In genomic region chr5:160105686-160106085, GRCh38 we compare ENCODE assay signal across 9 cellular contexts. TPM values are rescaled to one million over a fixed set of nuclear protein-coding genes. Genes with fewer than 3 reads are reported as not detected.
A peak's percentile ranks its signal among the peaks of the same experiment; 100 is the strongest.
DNase-seq lines count a peak whose midpoint lies in the region; ATAC-seq and TF ChIP-seq lines count a peak whose summit lies in the region.
"Had no signal": no experiment of that assay in that cellular context is flagged by ENCODE, and none has a peak within 500 bp of the region (broad histone marks: within the 10 kb centered on the region; RNA-seq: fewer than 3 reads in every experiment).

No MANE protein-coding gene starts in this region.

- no peaks in the 10 kb centered on the region for H3K9me3 Mint-ChIP-seq in dendritic cell treated with granulocyte-macrophage colony-stimulating factor and Interleukin-4, amounts not matched to agents 40 ng/mL and 50 ng/mL, for 4 days
- no peaks in the 10 kb centered on the region for H3K9me3 Mint-ChIP-seq in activated T-helper 1 cell treated with anti-CD3 and anti-CD28 coated beads, Interleukin-12 subunit alpha, Interleukin-12 subunit beta, Interleukin-2, Interleukin-4 antibody, amounts not matched to agents 30 ng/mL and 10 ng/mL and 1 ng/mL, durations not matched to agents 14 hours and 24 hours and 36 hours

- peaks cover 35% of the 10 kb centered on the region for H3K4me1 Mint-ChIP-seq in dendritic cell treated with granulocyte-macrophage colony-stimulating factor and Interleukin-4, amounts not matched to agents 40 ng/mL and 50 ng/mL, for 4 days (ENCODE audit: low read depth)
- peaks cover 6% of the 10 kb centered on the region for H3K4me1 Mint-ChIP-seq in activated T-helper 1 cell treated with anti-CD3 and anti-CD28 coated beads, Interleukin-12 subunit alpha, Interleukin-12 subunit beta, Interleukin-2, Interleukin-4 antibody, amounts not matched to agents 30 ng/mL and 10 ng/mL and 1 ng/mL, durations not matched to agents 14 hours and 24 hours and 36 hours (ENCODE audit: low read depth)

- peaks cover 37% of the 10 kb centered on the region for H3K36me3 Mint-ChIP-seq in dendritic cell treated with granulocyte-macrophage colony-stimulating factor and Interleukin-4, amounts not matched to agents 40 ng/mL and 50 ng/mL, for 4 days (ENCODE audit: low read depth)
- peaks cover 20% of the 10 kb centered on the region for H3K36me3 Mint-ChIP-seq in activated T-helper 1 cell treated with anti-CD3 and anti-CD28 coated beads, Interleukin-12 subunit alpha, Interleukin-12 subunit beta, Interleukin-2, Interleukin-4 antibody, amounts not matched to agents 30 ng/mL and 10 ng/mL and 1 ng/mL, durations not matched to agents 14 hours and 24 hours and 36 hours (ENCODE audit: low read depth)

- H3K27ac Mint-ChIP-seq in dendritic cell treated with granulocyte-macrophage colony-stimulating factor and Interleukin-4, amounts not matched to agents 40 ng/mL and 50 ng/mL, for 4 days: peak overlapping the region; percentile 46
- H3K27ac Mint-ChIP-seq in activated T-helper 1 cell treated with anti-CD3 and anti-CD28 coated beads, Interleukin-12 subunit alpha, Interleukin-12 subunit beta, Interleukin-2, Interleukin-4 antibody, amounts not matched to agents 30 ng/mL and 10 ng/mL and 1 ng/mL, durations not matched to agents 14 hours and 24 hours and 36 hours: no peak overlapping the region

- DNase-seq in G401 (ENCODE audit: low spot score) (peak; percentile 46), GM20000 (ENCODE audit: low spot score) (peak; percentile 45), NCI-H748 (lab: John Stamatoyannopoulos, UW; ENCODE audit: unreplicated experiment) (no peak), pons (ENCODE audit: low spot score) (no peak), NCI-H82 (lab: John Stamatoyannopoulos, UW) (no peak)
- no peak for DNase-seq in activated T-helper 1 cell treated with anti-CD3 and anti-CD28 coated beads, Interleukin-12 subunit alpha, Interleukin-12 subunit beta, Interleukin-2, Interleukin-4 antibody, amounts not matched to agents 30 ng/mL and 10 ng/mL and 1 ng/mL, durations not matched to agents 14 hours and 24 hours and 36 hours (ENCODE audit: low spot score)
- DNase-seq: SHP77 had no signal

- H3K4me3 Mint-ChIP-seq in dendritic cell treated with granulocyte-macrophage colony-stimulating factor and Interleukin-4, amounts not matched to agents 40 ng/mL and 50 ng/mL, for 4 days: peak overlapping the region; percentile 46
- no peak overlapping the region for H3K4me3 Mint-ChIP-seq in activated T-helper 1 cell treated with anti-CD3 and anti-CD28 coated beads, Interleukin-12 subunit alpha, Interleukin-12 subunit beta, Interleukin-2, Interleukin-4 antibody, amounts not matched to agents 30 ng/mL and 10 ng/mL and 1 ng/mL, durations not matched to agents 14 hours and 24 hours and 36 hours

- ATAC-seq in HG03442 (IDR thresholded peaks at IDR 0.05; ENCODE audit: unreplicated experiment): peak; percentile 79

- in situ Hi-C loops in G401 (cut with HindIII; ENCODE audit: low sequenced_read_pairs): no loop called here

- TF ChIP-seq CTCF in GM20000 (IDR thresholded peaks at IDR 0.05; ENCODE audit: extremely low read depth, missing control alignments): no peak

- no peaks in the 10 kb centered on the region for H3K27me3 Mint-ChIP-seq in dendritic cell treated with granulocyte-macrophage colony-stimulating factor and Interleukin-4, amounts not matched to agents 40 ng/mL and 50 ng/mL, for 4 days
- H3K27me3 Mint-ChIP-seq in activated T-helper 1 cell treated with anti-CD3 and anti-CD28 coated beads, Interleukin-12 subunit alpha, Interleukin-12 subunit beta, Interleukin-2, Interleukin-4 antibody, amounts not matched to agents 30 ng/mL and 10 ng/mL and 1 ng/mL, durations not matched to agents 14 hours and 24 hours and 36 hours (ENCODE audit: insufficient read depth): no peaks in the 10 kb centered on the region

- intact Hi-C loops in dendritic cell treated with granulocyte-macrophage colony-stimulating factor and Interleukin-4, amounts not matched to agents 40 ng/mL and 50 ng/mL, for 4 days (cut with micrococcal nuclease): no loop called here
- intact Hi-C loops in activated T-helper 1 cell treated with anti-CD3 and anti-CD28 coated beads, Interleukin-12 subunit alpha, Interleukin-12 subunit beta, Interleukin-2, Interleukin-4 antibody, amounts not matched to agents 30 ng/mL and 10 ng/mL and 1 ng/mL, durations not matched to agents 14 hours and 24 hours and 36 hours (cut with micrococcal nuclease): no loop called here

RNA-seq across cellular contexts. Expression of gene PWWP2A, which starts 13.6 kb away (rescaled TPM):
- total RNA-seq in G401 (2014; rRNA removed; shearing (Covaris generic)): 49.5 and 82.4 TPM in 2 replicates
- total RNA-seq in activated T-helper 1 cell treated with anti-CD3 and anti-CD28 coated beads, Interleukin-12 subunit alpha, Interleukin-12 subunit beta, Interleukin-2, Interleukin-4 antibody, amounts not matched to agents 30 ng/mL and 10 ng/mL and 1 ng/mL, durations not matched to agents 14 hours and 24 hours and 36 hours: 29.7 and 30.2 TPM in 2 replicates

Comparison
In these comparisons a context has a peak if more than half of its experiments do, and no peak if none do; other contexts are left out.
1. DNase-seq: peak in G401 (single experiment) and GM20000 (single experiment); none in NCI-H748 (single experiment), pons (single experiment), activated T-helper 1 cell treated with anti-CD3 and anti-CD28 coated beads, Interleukin-12 subunit alpha, Interleukin-12 subunit beta, Interleukin-2, Interleukin-4 antibody, amounts not matched to agents 30 ng/mL and 10 ng/mL and 1 ng/mL, durations not matched to agents 14 hours and 24 hours and 36 hours (single experiment) and NCI-H82 (single experiment).